In genomic region chr22:23764931-23765881, GRCh38 we compare ENCODE assay signal across 18 cellular contexts. TPM values are rescaled to one million over a fixed set of nuclear protein-coding genes. Genes with fewer than 3 reads are reported as not detected.
DNase-seq lines count a peak whose midpoint lies in the region; ATAC-seq, FAIRE-seq and TF ChIP-seq lines count a peak whose summit lies in the region.
"Had no signal": no experiment of that assay in that cellular context is flagged by ENCODE, and none has a peak within 500 bp of the region (broad histone marks: within the 10 kb centered on the region; RNA-seq: fewer than 3 reads in every experiment).

No MANE protein-coding gene starts in this region.

- no peak for TF ChIP-seq RAD21 in HepG2 (CRISPR knock-in tag; IDR thresholded peaks at IDR 0.05)

- H4K20me1 ChIP-seq in HepG2 (ENCODE audit: insufficient read depth, low read length): no peaks in the 10 kb centered on the region

- TF ChIP-seq CTCF in 22Rv1 (IDR thresholded peaks at IDR 0.05) (no peak), activated B cell treated with CpG ODN at 0.5 μM for 24 hours (IDR thresholded peaks at IDR 0.05) (no peak), HepG2 (CRISPR knock-in tag; IDR thresholded peaks at IDR 0.05) (no peak), breast epithelium (IDR thresholded peaks at IDR 0.05) (no peak)
- no peak for TF ChIP-seq CTCF in CD8-positive, alpha-beta T cell (IDR thresholded peaks at IDR 0.05)

- no peaks in the 10 kb centered on the region for H3K27me3 ChIP-seq in CD8-positive, alpha-beta T cell (ENCODE audit: insufficient read depth, low read length)
- no peaks in the 10 kb centered on the region for H3K27me3 ChIP-seq in HepG2 (ENCODE audit: control insufficient read depth in 1 of 2, insufficient read depth in 2 of 2, low read length in 2 of 2)
- H3K27me3 ChIP-seq in breast epithelium: no peaks in the 10 kb centered on the region
- H3K27me3 ChIP-seq: adrenal gland, left lung, SJSA1 had no signal

- peaks cover 52% of the 10 kb centered on the region for H3K4me1 ChIP-seq in CD8-positive, alpha-beta T cell (ENCODE audit: insufficient read depth, low read length)
- peaks cover 54% of the 10 kb centered on the region for H3K4me1 ChIP-seq in HepG2 (ENCODE audit: insufficient read depth, low read length)
- peaks cover 0 to 5% of the 10 kb centered on the region in 2 donors for H3K4me1 ChIP-seq in breast epithelium

- peak overlapping the region; percentile 52 for H3K27ac Mint-ChIP-seq in CD8-positive, alpha-beta T cell
- peak overlapping the region; percentile 62 for H3K27ac Mint-ChIP-seq in activated B cell treated with CpG ODN at 0.5 μM for 24 hours
- H3K27ac Mint-ChIP-seq: progenitor cell of endocrine pancreas had no signal

- TF ChIP-seq POLR2A in HepG2 (IDR thresholded peaks at IDR 0.05; ENCODE audit: insufficient read depth in 1 of 2, low read depth in 2 of 2, low read length in 2 of 2): peak in 1 of 2 experiments; percentile 36; a peak in 3 of 4 replicates
- no peak for TF ChIP-seq POLR2A in breast epithelium (IDR thresholded peaks at IDR 0.05)

- peaks cover 11% of the 10 kb centered on the region for H3K36me3 Mint-ChIP-seq in CD8-positive, alpha-beta T cell
- H3K36me3 Mint-ChIP-seq in activated B cell treated with CpG ODN at 0.5 μM for 24 hours (ENCODE audit: low read depth): peaks cover 14% of the 10 kb centered on the region

- intact Hi-C loops in CD8-positive, alpha-beta T cell (cut with DNase I, micrococcal nuclease): loop anchor here (5.0 kb wide), 3 partner anchors 48 to 82 kb away; no protein-coding TSS in a partner anchor
- intact Hi-C loops in activated B cell treated with CpG ODN at 0.5 μM for 24 hours (cut with micrococcal nuclease): loop anchor here (5.0 to 10.0 kb wide), 3 partner anchors 48 to 223 kb away; no protein-coding TSS in a partner anchor
- intact Hi-C loops in HepG2 (cut with micrococcal nuclease; ENCODE audit: unreplicated experiment): loop anchor here (5.0 kb wide), 1 partner anchor 82 kb away; no protein-coding TSS in a partner anchor
- intact Hi-C loops in breast epithelium (cut with DNase I; ENCODE audit: low total_unique reads): loop anchor here (5.0 kb wide), 1 partner anchor 87 kb away; no protein-coding TSS in a partner anchor

- POLR2A ChIA-PET in CD8-positive, alpha-beta T cell (lab: Charles Lee): no interaction called here
- POLR2A ChIA-PET in activated B cell treated with CpG ODN at 0.5 μM for 24 hours (lab: Charles Lee) (interaction anchor here (0.5 to 11.8 kb wide), 5 partner anchors 12 to 624 kb away, joined by 3 to 229 read pairs (median 6); partner anchors contain the start of genes SLC2A11, VPREB3 and ZNF70), HepG2 (lab: Yijun Ruan, JAX) (interaction anchor here (1.1 to 6.9 kb wide), 6 partner anchors 10 to 129 kb away, joined by 3 to 89 read pairs (median 35); partner anchors contain the start of genes MIF, SLC2A11, SMARCB1 and VPREB3)

- 0 out of 2 replicates have a peak overlapping the region, but pooled peaks have one; percentile 23 for H3K9ac ChIP-seq in HepG2 (ENCODE audit: insufficient read depth, low read depth, low read length)

- FAIRE-seq in HepG2 (lab: Jason Lieb, UNC): no peak

- CTCF ChIA-PET in CD8-positive, alpha-beta T cell (lab: Charles Lee): no interaction called here
- CTCF ChIA-PET in activated B cell treated with CpG ODN at 0.5 μM for 24 hours (lab: Charles Lee) (interaction anchor here (0.9 to 2.7 kb wide), 3 partner anchors 10 to 84 kb away, joined by 3 to 7 read pairs (median 5); no protein-coding TSS in a partner anchor), HepG2 (lab: Yijun Ruan, JAX; ENCODE audit: low intra/inter-chr PET ratio, low total read pairs) (no interaction called here)

- ATAC-seq in CD8-positive, alpha-beta T cell: no peak
- ATAC-seq in activated B cell treated with CpG ODN at 0.5 μM for 24 hours (ENCODE audit: low read depth) (no peak), HepG2 (no peak)
- ATAC-seq: left lung had no signal

- no peaks in the 10 kb centered on the region for H3K27me3 Mint-ChIP-seq in CD8-positive, alpha-beta T cell (ENCODE audit: low read depth)
- H3K27me3 Mint-ChIP-seq in activated B cell treated with CpG ODN at 0.5 μM for 24 hours: no peaks in the 10 kb centered on the region

- no peak overlapping the region for H3K4me3 ChIP-seq in CD8-positive, alpha-beta T cell (ENCODE audit: low read depth, low read length)
- H3K4me3 ChIP-seq in HepG2 (replicated peaks in 1 of 3; ENCODE audit: insufficient read depth in 1 of 3, low read depth in 2 of 3, low read length in 3 of 3) (no peak overlapping the region), breast epithelium (no peak overlapping the region)
- H3K4me3 ChIP-seq: adrenal gland, left lung, SJSA1 had no signal

- H3K9me3 Mint-ChIP-seq in CD8-positive, alpha-beta T cell: no peaks in the 10 kb centered on the region
- H3K9me3 Mint-ChIP-seq in activated B cell treated with CpG ODN at 0.5 μM for 24 hours: no peaks in the 10 kb centered on the region

- no peaks in the 10 kb centered on the region for H3K9me3 ChIP-seq in CD8-positive, alpha-beta T cell (ENCODE audit: low read length)
- H3K9me3 ChIP-seq in HepG2 (ENCODE audit: low read length) (no peaks in the 10 kb centered on the region), breast epithelium (no peaks in the 10 kb centered on the region)
- H3K9me3 ChIP-seq: adrenal gland, left lung, SJSA1 had no signal

- H3K4me1 Mint-ChIP-seq in CD8-positive, alpha-beta T cell (ENCODE audit: low read depth): peaks cover 42% of the 10 kb centered on the region
- H3K4me1 Mint-ChIP-seq in activated B cell treated with CpG ODN at 0.5 μM for 24 hours: peaks cover 65% of the 10 kb centered on the region

- BruUV-seq in HepG2 (replicated peaks; lab: Mats Ljungman, UMichigan): TSS peak; percentile 38

- in situ Hi-C loops in HepG2 (cut with HindIII; ENCODE audit: extremely low pct_ligation_motif_present, low pct_unique_long_range_greater_than_20kb): no loop called here

- TF ChIP-seq EP300 in HepG2 (IDR thresholded peaks at IDR 0.05; ENCODE audit: low read depth in 2 of 2, low read length in 2 of 2) (peak in 1 of 2 experiments; percentile 66; a peak in 1 of 4 replicates), HepG2 (CRISPR knock-in tag; IDR thresholded peaks at IDR 0.05; ENCODE audit: borderline replicate concordance) (peak; percentile 78)

- peak overlapping the region; percentile 50 for H3K4me3 Mint-ChIP-seq in CD8-positive, alpha-beta T cell
- peak overlapping the region; percentile 50 for H3K4me3 Mint-ChIP-seq in activated B cell treated with CpG ODN at 0.5 μM for 24 hours

- no peak for DNase-seq in CD8-positive, alpha-beta T cell
- no peak for DNase-seq in activated B cell treated with CpG ODN at 0.5 μM for 24 hours
- DNase-seq in HepG2 (ENCODE audit: low spot score): no peak
- DNase-seq in GM03348 (ENCODE audit: low spot score): no peak
- DNase-seq in breast epithelium (ENCODE audit: low spot score in 2 of 2): no peak
- no peak for DNase-seq in AG08395 (ENCODE audit: low spot score)
- DNase-seq in COLO668 (lab: John Stamatoyannopoulos, UW; ENCODE audit: unreplicated experiment): no peak
- DNase-seq: activated CD4-positive, alpha-beta T cell treated with anti-CD3 and anti-CD28 coated beads for 4 hours; GOT3; left lung; NCI-H1048; stimulated activated CD4-positive, alpha-beta T cell treated with anti-CD3 and anti-CD28 coated beads, Interleukin-4, amount 100 ng/mL, for 24 hours had no signal

- peaks cover 7% of the 10 kb centered on the region for H3K79me2 ChIP-seq in HepG2 (ENCODE audit: insufficient read depth, low read length)

- H3K27ac ChIP-seq in 22Rv1 (peak overlapping the region; percentile 29; the same call in 1 of the 2 replicates), HepG2 (ENCODE audit: extremely low read length, insufficient read depth, low read length) (peak overlapping the region; percentile 43), breast epithelium (no peak overlapping the region)
- no peak overlapping the region for H3K27ac ChIP-seq in CD8-positive, alpha-beta T cell (ENCODE audit: low read depth, low read length)
- H3K27ac ChIP-seq: left lung, SJSA1 had no signal

- no peak overlapping the region for H2AFZ ChIP-seq in HepG2 (ENCODE audit: low read length)

- peak overlapping the region; percentile 50; the same call in 1 of the 2 replicates for H3K4me2 ChIP-seq in HepG2 (ENCODE audit: low read depth, low read length)

- H3K36me3 ChIP-seq in CD8-positive, alpha-beta T cell (ENCODE audit: insufficient read depth, low read length): no peaks in the 10 kb centered on the region
- peaks cover 0 to 1% of the 10 kb centered on the region in 2 experiments; a peak in 2 of 5 replicates for H3K36me3 ChIP-seq in HepG2 (replicated peaks in 1 of 2; ENCODE audit: control insufficient read depth in 1 of 2, insufficient read depth in 2 of 2, low read length in 2 of 2)
- H3K36me3 ChIP-seq in breast epithelium: no peaks in the 10 kb centered on the region
- H3K36me3 ChIP-seq: adrenal gland, left lung had no signal

- 92% methylated on average over 3 of the region's 9 CpGs for WGBS in HepG2 (ENCODE audit: low lambda C conversion rate)

RNA-seq across cellular contexts. Expression of gene C22orf15, which starts 2.4 kb away (rescaled TPM):
- total RNA-seq in CD8-positive, alpha-beta T cell: under 1 TPM; 0.50 to 0.62 TPM
- 0.31 and 0.37 TPM in 2 replicates for total RNA-seq in activated B cell treated with CpG ODN at 0.5 μM for 24 hours
- not detected in 2 replicates for total RNA-seq in HepG2 (2016; rRNA removed; fragmentation: Illumina TruSeq; extraction: Trizol)
- total RNA-seq in HepG2 (2016; cell fraction: cytosol; rRNA removed; fragmentation: Illumina TruSeq; extraction: Trizol; ENCODE audit: low read depth): not detected in 2 replicates
- total RNA-seq in HepG2 (2016; cell fraction: insoluble cytoplasmic fraction; rRNA removed; fragmentation: Illumina TruSeq; extraction: Trizol): not detected in 2 replicates
- total RNA-seq in HepG2 (2016; cell fraction: membrane; rRNA removed; fragmentation: Illumina TruSeq; extraction: Trizol): not detected in 2 replicates
- total RNA-seq in HepG2 (2016; cell fraction: nucleus; rRNA removed; fragmentation: Illumina TruSeq; extraction: Trizol): not detected in 2 replicates
- 0.07 TPM in 1 of 2 replicates, not detected in the other for polyA plus RNA-seq in HepG2 (2011; rRNA removed)
- not detected in 2 replicates for polyA plus RNA-seq in HepG2 (2011; cell fraction: cytosol; rRNA removed)
- polyA plus RNA-seq in HepG2 (2011; cell fraction: nucleus; rRNA removed): not detected in 2 replicates
- polyA plus RNA-seq in HepG2 (2012): 0.12 and 0.28 TPM in 2 replicates
- polyA plus RNA-seq in HepG2 (2016; cell fraction: cytosol; fragmentation: Illumina TruSeq; extraction: Trizol; ENCODE audit: low read depth): not detected in 2 replicates
- not detected in 2 replicates for polyA plus RNA-seq in HepG2 (2016; cell fraction: insoluble cytoplasmic fraction; fragmentation: Illumina TruSeq; extraction: Trizol; ENCODE audit: low read depth)
- not detected in 2 replicates for polyA plus RNA-seq in HepG2 (2016; cell fraction: membrane; fragmentation: Illumina TruSeq; extraction: Trizol; ENCODE audit: low read depth)
- not detected in 2 replicates for polyA plus RNA-seq in HepG2 (2016; cell fraction: nucleus; fragmentation: Illumina TruSeq; extraction: Trizol; ENCODE audit: insufficient read depth, low read depth)
- polyA minus RNA-seq in HepG2 (2011; rRNA and poly(A)+ RNA removed; ENCODE audit: low replicate concordance): 0.07 and 0.22 TPM in 2 replicates
- polyA minus RNA-seq in HepG2 (2011; cell fraction: cytosol; rRNA and poly(A)+ RNA removed): not detected in 2 replicates
- not detected in 2 replicates for polyA minus RNA-seq in HepG2 (2011; cell fraction: nucleus; rRNA and poly(A)+ RNA removed)
- not detected for total RNA-seq in breast epithelium
- total RNA-seq: HT-29, NCI-H460, progenitor cell of endocrine pancreas, SJSA1 had no signal

RNA-seq across cellular contexts. Expression of gene CHCHD10, which starts 2.6 kb away (rescaled TPM):
- 10 to 100 TPM; 40.7 to 52.4 TPM for total RNA-seq in CD8-positive, alpha-beta T cell
- 63.4 and 68.8 TPM in 2 replicates for total RNA-seq in activated B cell treated with CpG ODN at 0.5 μM for 24 hours
- 59.1 and 62.8 TPM in 2 replicates for total RNA-seq in HepG2 (2016; rRNA removed; fragmentation: Illumina TruSeq; extraction: Trizol)
- 34.5 and 34.6 TPM in 2 replicates for total RNA-seq in HepG2 (2016; cell fraction: cytosol; rRNA removed; fragmentation: Illumina TruSeq; extraction: Trizol; ENCODE audit: low read depth)
- 56.2 and 62.6 TPM in 2 replicates for total RNA-seq in HepG2 (2016; cell fraction: insoluble cytoplasmic fraction; rRNA removed; fragmentation: Illumina TruSeq; extraction: Trizol)
- total RNA-seq in HepG2 (2016; cell fraction: membrane; rRNA removed; fragmentation: Illumina TruSeq; extraction: Trizol): 61.2 and 64.2 TPM in 2 replicates
- total RNA-seq in HepG2 (2016; cell fraction: nucleus; rRNA removed; fragmentation: Illumina TruSeq; extraction: Trizol): 31.4 and 47.6 TPM in 2 replicates
- polyA plus RNA-seq in HepG2 (2011; rRNA removed): 37.0 and 60.2 TPM in 2 replicates
- 42.3 and 49.1 TPM in 2 replicates for polyA plus RNA-seq in HepG2 (2011; cell fraction: cytosol; rRNA removed)
- polyA plus RNA-seq in HepG2 (2011; cell fraction: nucleus; rRNA removed): 45.9 and 96.4 TPM in 2 replicates
- 103 and 194 TPM in 2 replicates for polyA plus RNA-seq in HepG2 (2012)
- polyA plus RNA-seq in HepG2 (2016; cell fraction: cytosol; fragmentation: Illumina TruSeq; extraction: Trizol; ENCODE audit: low read depth): 73.1 and 74.3 TPM in 2 replicates
- 91.0 and 122 TPM in 2 replicates for polyA plus RNA-seq in HepG2 (2016; cell fraction: insoluble cytoplasmic fraction; fragmentation: Illumina TruSeq; extraction: Trizol; ENCODE audit: low read depth)
- 101 and 107 TPM in 2 replicates for polyA plus RNA-seq in HepG2 (2016; cell fraction: membrane; fragmentation: Illumina TruSeq; extraction: Trizol; ENCODE audit: low read depth)
- 107 and 123 TPM in 2 replicates for polyA plus RNA-seq in HepG2 (2016; cell fraction: nucleus; fragmentation: Illumina TruSeq; extraction: Trizol; ENCODE audit: insufficient read depth, low read depth)
- polyA minus RNA-seq in HepG2 (2011; rRNA and poly(A)+ RNA removed; ENCODE audit: low replicate concordance): 99.0 and 111 TPM in 2 replicates
- 44.8 and 90.8 TPM in 2 replicates for polyA minus RNA-seq in HepG2 (2011; cell fraction: cytosol; rRNA and poly(A)+ RNA removed)
- 4.2 and 14.9 TPM in 2 replicates for polyA minus RNA-seq in HepG2 (2011; cell fraction: nucleus; rRNA and poly(A)+ RNA removed)
- 10 to 100 TPM in 2 of 3 donors, 1 to 10 TPM in 1; 5.6 to 22.8 (median 21.4) TPM for total RNA-seq in breast epithelium

RNA-seq across cellular contexts. Expression of gene MMP11, which starts 7.4 kb away (rescaled TPM):
- total RNA-seq in CD8-positive, alpha-beta T cell: 1 to 10 TPM; 1.3 to 1.9 TPM
- 3.6 TPM in 2 replicates for total RNA-seq in activated B cell treated with CpG ODN at 0.5 μM for 24 hours
- 2.7 and 8.9 TPM in 2 replicates for total RNA-seq in HepG2 (2016; rRNA removed; fragmentation: Illumina TruSeq; extraction: Trizol)
- 1.8 and 2.5 TPM in 2 replicates for total RNA-seq in HepG2 (2016; cell fraction: cytosol; rRNA removed; fragmentation: Illumina TruSeq; extraction: Trizol; ENCODE audit: low read depth)
- 2.3 and 8.4 TPM in 2 replicates for total RNA-seq in HepG2 (2016; cell fraction: insoluble cytoplasmic fraction; rRNA removed; fragmentation: Illumina TruSeq; extraction: Trizol)
- total RNA-seq in HepG2 (2016; cell fraction: membrane; rRNA removed; fragmentation: Illumina TruSeq; extraction: Trizol): 2.3 and 2.5 TPM in 2 replicates
- 8.4 and 12.1 TPM in 2 replicates for total RNA-seq in HepG2 (2016; cell fraction: nucleus; rRNA removed; fragmentation: Illumina TruSeq; extraction: Trizol)
- 28.6 and 88.6 TPM in 2 replicates for polyA plus RNA-seq in HepG2 (2011; rRNA removed)
- polyA plus RNA-seq in HepG2 (2011; cell fraction: cytosol; rRNA removed): 28.4 and 53.0 TPM in 2 replicates
- 63.0 and 95.6 TPM in 2 replicates for polyA plus RNA-seq in HepG2 (2011; cell fraction: nucleus; rRNA removed)
- polyA plus RNA-seq in HepG2 (2012): 39.9 and 70.8 TPM in 2 replicates
- 0.88 and 0.92 TPM in 2 replicates for polyA plus RNA-seq in HepG2 (2016; cell fraction: cytosol; fragmentation: Illumina TruSeq; extraction: Trizol; ENCODE audit: low read depth)
- polyA plus RNA-seq in HepG2 (2016; cell fraction: insoluble cytoplasmic fraction; fragmentation: Illumina TruSeq; extraction: Trizol; ENCODE audit: low read depth): 3.0 and 3.5 TPM in 2 replicates
- 1.7 TPM in 2 replicates for polyA plus RNA-seq in HepG2 (2016; cell fraction: membrane; fragmentation: Illumina TruSeq; extraction: Trizol; ENCODE audit: low read depth)
- polyA plus RNA-seq in HepG2 (2016; cell fraction: nucleus; fragmentation: Illumina TruSeq; extraction: Trizol; ENCODE audit: insufficient read depth, low read depth): 13.9 and 17.6 TPM in 2 replicates
- 28.7 TPM in 1 of 2 replicates, not detected in the other for polyA minus RNA-seq in HepG2 (2011; rRNA and poly(A)+ RNA removed; ENCODE audit: low replicate concordance)
- polyA minus RNA-seq in HepG2 (2011; cell fraction: cytosol; rRNA and poly(A)+ RNA removed): 5.1 and 17.3 TPM in 2 replicates
- 9.9 and 21.9 TPM in 2 replicates for polyA minus RNA-seq in HepG2 (2011; cell fraction: nucleus; rRNA and poly(A)+ RNA removed)
- total RNA-seq in breast epithelium: 1 to 10 TPM; 1.9 to 6.2 (median 4.8) TPM

RNA-seq across cellular contexts. Expression of gene VPREB3, which starts 11.0 kb away (rescaled TPM):
- total RNA-seq in CD8-positive, alpha-beta T cell: 1 to 10 TPM in 1 of 2 experiments, not detected in 1; 1.0 TPM
- total RNA-seq in activated B cell treated with CpG ODN at 0.5 μM for 24 hours (15.0 and 15.9 TPM in 2 replicates), HepG2 (2016; rRNA removed; fragmentation: Illumina TruSeq; extraction: Trizol) (not detected in 2 replicates), breast epithelium (not detected)
- not detected in 2 replicates for total RNA-seq in HepG2 (2016; cell fraction: cytosol; rRNA removed; fragmentation: Illumina TruSeq; extraction: Trizol; ENCODE audit: low read depth)
- total RNA-seq in HepG2 (2016; cell fraction: insoluble cytoplasmic fraction; rRNA removed; fragmentation: Illumina TruSeq; extraction: Trizol): not detected in 2 replicates
- not detected in 2 replicates for total RNA-seq in HepG2 (2016; cell fraction: membrane; rRNA removed; fragmentation: Illumina TruSeq; extraction: Trizol)
- not detected in 2 replicates for total RNA-seq in HepG2 (2016; cell fraction: nucleus; rRNA removed; fragmentation: Illumina TruSeq; extraction: Trizol)
- 0.22 and 0.35 TPM in 2 replicates for polyA plus RNA-seq in HepG2 (2011; rRNA removed)
- polyA plus RNA-seq in HepG2 (2011; cell fraction: cytosol; rRNA removed): 0.14 TPM in 1 of 2 replicates, not detected in the other
- polyA plus RNA-seq in HepG2 (2011; cell fraction: nucleus; rRNA removed): 0.57 TPM in 1 of 2 replicates, not detected in the other
- 0.30 and 0.76 TPM in 2 replicates for polyA plus RNA-seq in HepG2 (2012)
- not detected in 2 replicates for polyA plus RNA-seq in HepG2 (2016; cell fraction: cytosol; fragmentation: Illumina TruSeq; extraction: Trizol; ENCODE audit: low read depth)
- not detected in 2 replicates for polyA plus RNA-seq in HepG2 (2016; cell fraction: insoluble cytoplasmic fraction; fragmentation: Illumina TruSeq; extraction: Trizol; ENCODE audit: low read depth)
- not detected in 2 replicates for polyA plus RNA-seq in HepG2 (2016; cell fraction: membrane; fragmentation: Illumina TruSeq; extraction: Trizol; ENCODE audit: low read depth)
- polyA plus RNA-seq in HepG2 (2016; cell fraction: nucleus; fragmentation: Illumina TruSeq; extraction: Trizol; ENCODE audit: insufficient read depth, low read depth): not detected in 2 replicates
- polyA minus RNA-seq in HepG2 (2011; rRNA and poly(A)+ RNA removed; ENCODE audit: low replicate concordance): 2.1 TPM in 2 replicates
- polyA minus RNA-seq in HepG2 (2011; cell fraction: cytosol; rRNA and poly(A)+ RNA removed): not detected in 2 replicates
- not detected in 2 replicates for polyA minus RNA-seq in HepG2 (2011; cell fraction: nucleus; rRNA and poly(A)+ RNA removed)
- total RNA-seq: HT-29, left lung, NCI-H460, progenitor cell of endocrine pancreas, SJSA1 had no signal

RNA-seq across cellular contexts. Expression of gene ZNF70, which starts 14.3 kb away (rescaled TPM):
- total RNA-seq in CD8-positive, alpha-beta T cell: 1 to 10 TPM; 1.7 to 1.9 TPM
- total RNA-seq in activated B cell treated with CpG ODN at 0.5 μM for 24 hours: 4.0 and 4.9 TPM in 2 replicates
- total RNA-seq in HepG2 (2016; rRNA removed; fragmentation: Illumina TruSeq; extraction: Trizol): 3.6 and 4.0 TPM in 2 replicates
- 0.40 and 0.53 TPM in 2 replicates for total RNA-seq in HepG2 (2016; cell fraction: cytosol; rRNA removed; fragmentation: Illumina TruSeq; extraction: Trizol; ENCODE audit: low read depth)
- 2.7 and 3.3 TPM in 2 replicates for total RNA-seq in HepG2 (2016; cell fraction: insoluble cytoplasmic fraction; rRNA removed; fragmentation: Illumina TruSeq; extraction: Trizol)
- total RNA-seq in HepG2 (2016; cell fraction: membrane; rRNA removed; fragmentation: Illumina TruSeq; extraction: Trizol): 2.4 TPM in 2 replicates
- total RNA-seq in HepG2 (2016; cell fraction: nucleus; rRNA removed; fragmentation: Illumina TruSeq; extraction: Trizol): 3.0 and 3.9 TPM in 2 replicates
- 0.62 and 0.93 TPM in 2 replicates for polyA plus RNA-seq in HepG2 (2011; rRNA removed)
- 0.58 and 0.73 TPM in 2 replicates for polyA plus RNA-seq in HepG2 (2011; cell fraction: cytosol; rRNA removed)
- polyA plus RNA-seq in HepG2 (2011; cell fraction: nucleus; rRNA removed): 2.6 and 3.3 TPM in 2 replicates
- polyA plus RNA-seq in HepG2 (2012): 0.81 and 1.0 TPM in 2 replicates
- polyA plus RNA-seq in HepG2 (2016; cell fraction: cytosol; fragmentation: Illumina TruSeq; extraction: Trizol; ENCODE audit: low read depth): 0.19 and 0.21 TPM in 2 replicates
- 1.6 and 2.2 TPM in 2 replicates for polyA plus RNA-seq in HepG2 (2016; cell fraction: insoluble cytoplasmic fraction; fragmentation: Illumina TruSeq; extraction: Trizol; ENCODE audit: low read depth)
- 0.94 and 1.00 TPM in 2 replicates for polyA plus RNA-seq in HepG2 (2016; cell fraction: membrane; fragmentation: Illumina TruSeq; extraction: Trizol; ENCODE audit: low read depth)
- polyA plus RNA-seq in HepG2 (2016; cell fraction: nucleus; fragmentation: Illumina TruSeq; extraction: Trizol; ENCODE audit: insufficient read depth, low read depth): 4.3 and 4.7 TPM in 2 replicates
- polyA minus RNA-seq in HepG2 (2011; rRNA and poly(A)+ RNA removed; ENCODE audit: low replicate concordance): 1.8 and 4.3 TPM in 2 replicates
- 2.0 TPM in 2 replicates for polyA minus RNA-seq in HepG2 (2011; cell fraction: cytosol; rRNA and poly(A)+ RNA removed)
- polyA minus RNA-seq in HepG2 (2011; cell fraction: nucleus; rRNA and poly(A)+ RNA removed): 3.4 and 3.6 TPM in 2 replicates
- 1 to 10 TPM; 3.2 to 4.6 (median 4.1) TPM for total RNA-seq in breast epithelium

Comparison
In these comparisons a context has a peak if more than half of its experiments do, and no peak if none do; other contexts are left out.
1. H3K27ac ChIP-seq: peak in 22Rv1 (single experiment) and HepG2 (single experiment); none in CD8-positive, alpha-beta T cell (single experiment) and breast epithelium (0 of 2).